Comparison of ENCODE assay signal across 23 cellular contexts in genomic region chr9:80792721-80793120, GRCh38.
"Had no signal": no experiment of that assay in that cellular context is flagged by ENCODE, and none has a peak within 500 bp of the region (broad histone marks: within the 10 kb centered on the region; RNA-seq: fewer than 3 reads in every experiment).

No MANE protein-coding gene starts in this region.

- DNase-seq: activated CD4-positive, alpha-beta memory T cell treated with anti-CD3 and anti-CD28 coated beads for 36 hours; activated CD4-positive, alpha-beta T cell treated with anti-CD3 and anti-CD28 coated beads, Interleukin-2, amount 10 ng/mL, durations not matched to agents 7 days and 5 days; activated CD4-positive, CD25-positive, alpha-beta regulatory T cell; activated CD8-positive, alpha-beta memory T cell treated with anti-CD3 and anti-CD28 coated beads for 24 hours; activated effector memory CD4-positive, alpha-beta T cell treated with anti-CD3 and anti-CD28 coated beads, Interleukin-2, amount 50 U/mL, for 16 hours; activated naive CD4-positive, alpha-beta T cell treated with Interleukin-2 at 50 U/mL for 16 hours; activated naive CD8-positive, alpha-beta T cell treated with anti-CD3 and anti-CD28 coated beads, Interleukin-2, amount 50 U/mL, for 24 hours; activated T-cell treated with anti-CD3 and anti-CD28 coated beads, Interleukin-2, amount 50 U/mL, for 4 hours; amniotic stem cell; body of pancreas; Kasumi-1; NCI-H1105 treated with DMSO at 0.1 percent for 48 hours; NCI-H1436 treated with DMSO at 0.1 percent for 48 hours; NCI-H1930; NCI-H345; NCI-H510A treated with DMSO at 0.1 percent for 48 hours; NCI-H69; NK-92 treated with Interleukin-12 subunit alpha and Interleukin-12 subunit beta, amount 100 ng/mL, for 24 hours; Peyer's patch; SHP77 treated with DMSO at 0.1 percent for 48 hours; T-helper 9 cell had no signal

- H3K27ac ChIP-seq: ascending aorta, body of pancreas, Peyer's patch, RWPE1 had no signal

- H3K9me3 ChIP-seq: ascending aorta, body of pancreas, Peyer's patch had no signal

- H3K4me3 ChIP-seq: ascending aorta, body of pancreas, Peyer's patch had no signal

- H3K4me1 ChIP-seq: ascending aorta, body of pancreas had no signal

- H3K36me3 ChIP-seq: ascending aorta, Peyer's patch had no signal

- H3K27me3 ChIP-seq: ascending aorta, body of pancreas, Peyer's patch had no signal
